In genomic region chr4:113539408-113539807, GRCh38 we compare ENCODE assay signal across 11 cellular contexts.
DNase-seq lines count a peak whose midpoint lies in the region; ATAC-seq and TF ChIP-seq lines count a peak whose summit lies in the region.
"Had no signal": no experiment of that assay in that cellular context is flagged by ENCODE, and none has a peak within 500 bp of the region (broad histone marks: within the 10 kb centered on the region; RNA-seq: fewer than 3 reads in every experiment).

No MANE protein-coding gene starts in this region.

- no peak overlapping the region for H2AFZ ChIP-seq in PC-9

- H3K9me3 Mint-ChIP-seq in activated CD8-positive, alpha-beta T cell treated with anti-CD3 and anti-CD28 coated beads for 36 hours, result no peaks in the 10 kb centered on the region
- H3K9me3 Mint-ChIP-seq in activated CD8-positive, alpha-beta T cell treated with anti-CD3 and anti-CD28 coated beads, Interleukin-2, amount 10 ng/mL, durations not matched to agents 7 days and 5 days (ENCODE audit: insufficient read depth), result no peaks in the 10 kb centered on the region
- H3K9me3 Mint-ChIP-seq in WTC11, result peaks cover 4% of the 10 kb centered on the region
- H3K9me3 Mint-ChIP-seq: natural killer cell treated with Interleukin-12 subunit alpha and Interleukin-12 subunit beta and Interleukin-15 and Interleukin-18, amount 100 ng/mL, for 72 hours had no signal

- POLR2A ChIA-PET in activated CD8-positive, alpha-beta T cell treated with anti-CD3 and anti-CD28 coated beads for 36 hours (lab: Charles Lee), result interaction anchor here (1.0 to 1.3 kb wide), 2 partner anchors 25 to 71 kb away, joined by 3 read pairs; no protein-coding TSS in a partner anchor
- POLR2A ChIA-PET in activated CD8-positive, alpha-beta T cell treated with anti-CD3 and anti-CD28 coated beads, Interleukin-2, amount 10 ng/mL, durations not matched to agents 7 days and 5 days (lab: Charles Lee), result no interaction called here
- POLR2A ChIA-PET in WTC11 (lab: Charles Lee) (interaction anchor here (0.6 kb wide), 1 partner anchor 106 kb away, joined by 3 read pairs; no protein-coding TSS in a partner anchor), PC-9 (lab: Charles Lee; ENCODE audit: unreplicated experiment) (interaction anchor here (0.6 kb wide), 1 partner anchor 74 kb away, joined by 3 read pairs; no protein-coding TSS in a partner anchor)

- intact Hi-C loops in activated CD8-positive, alpha-beta T cell treated with anti-CD3 and anti-CD28 coated beads for 36 hours (cut with micrococcal nuclease), result no loop called here
- intact Hi-C loops in PC-9 (cut with micrococcal nuclease; ENCODE audit: unreplicated experiment), result no loop called here

- no peaks in the 10 kb centered on the region for H4K20me1 ChIP-seq in PC-9 (ENCODE audit: insufficient read depth)

- H3K27me3 Mint-ChIP-seq in activated CD8-positive, alpha-beta T cell treated with anti-CD3 and anti-CD28 coated beads for 36 hours, result no peaks in the 10 kb centered on the region
- H3K27me3 Mint-ChIP-seq in activated CD8-positive, alpha-beta T cell treated with anti-CD3 and anti-CD28 coated beads, Interleukin-2, amount 10 ng/mL, durations not matched to agents 7 days and 5 days (ENCODE audit: low read depth), result no peaks in the 10 kb centered on the region
- no peaks in the 10 kb centered on the region for H3K27me3 Mint-ChIP-seq in WTC11 (ENCODE audit: low read depth)
- H3K27me3 Mint-ChIP-seq: natural killer cell treated with Interleukin-12 subunit alpha and Interleukin-12 subunit beta and Interleukin-15 and Interleukin-18, amount 100 ng/mL, for 72 hours had no signal

- H3K4me3 Mint-ChIP-seq in activated CD8-positive, alpha-beta T cell treated with anti-CD3 and anti-CD28 coated beads for 36 hours, result no peak overlapping the region
- H3K4me3 Mint-ChIP-seq in activated CD8-positive, alpha-beta T cell treated with anti-CD3 and anti-CD28 coated beads, Interleukin-2, amount 10 ng/mL, durations not matched to agents 7 days and 5 days, result no peak overlapping the region
- H3K4me3 Mint-ChIP-seq in WTC11, result no peak overlapping the region
- H3K4me3 Mint-ChIP-seq: natural killer cell treated with Interleukin-12 subunit alpha and Interleukin-12 subunit beta and Interleukin-15 and Interleukin-18, amount 100 ng/mL, for 72 hours had no signal

- CTCF ChIA-PET in activated CD8-positive, alpha-beta T cell treated with anti-CD3 and anti-CD28 coated beads for 36 hours (lab: Charles Lee), result interaction anchor here (0.8 to 1.5 kb wide), 5 partner anchors 9 to 466 kb away, joined by 3 read pairs; no protein-coding TSS in a partner anchor
- CTCF ChIA-PET in activated CD8-positive, alpha-beta T cell treated with anti-CD3 and anti-CD28 coated beads, Interleukin-2, amount 10 ng/mL, durations not matched to agents 7 days and 5 days (lab: Charles Lee), result no interaction called here
- CTCF ChIA-PET in WTC11 (lab: Charles Lee), result interaction anchor here (1.1 kb wide), 1 partner anchor 8 kb away, joined by 4 read pairs; no protein-coding TSS in a partner anchor
- CTCF ChIA-PET in PC-9 (lab: Charles Lee), result no interaction called here

- H3F3A ChIP-seq in PC-9 (ENCODE audit: insufficient read depth, low read depth), result no peaks in the 10 kb centered on the region

- no peak overlapping the region for H3K4me2 ChIP-seq in PC-9

- DNase-seq in activated CD8-positive, alpha-beta T cell treated with anti-CD3 and anti-CD28 coated beads for 36 hours, result peak; percentile 30
- DNase-seq in activated CD8-positive, alpha-beta T cell treated with anti-CD3 and anti-CD28 coated beads, Interleukin-2, amount 10 ng/mL, durations not matched to agents 7 days and 5 days, result no peak
- no peak for DNase-seq in WTC11 (ENCODE audit: low spot score)
- DNase-seq in renal cortical epithelial cell (ENCODE audit: low read depth), result peak; percentile 57
- no peak for DNase-seq in PC-9
- no peak for DNase-seq in NCI-H510A treated with DMSO at 0.1 percent for 48 hours (lab: John Stamatoyannopoulos, UW)
- DNase-seq: BE2C, NCI-H1436 treated with DMSO at 0.1 percent for 48 hours had no signal

- no TSS peak for BruUV-seq in PC-9 (replicated peaks; lab: Mats Ljungman, UMichigan)

- H3K9me3 ChIP-seq in PC-9 (ENCODE audit: insufficient read depth, low read depth), result no peaks in the 10 kb centered on the region
- H3K9me3 ChIP-seq: BE2C had no signal

- TF ChIP-seq CTCF in activated CD8-positive, alpha-beta T cell treated with anti-CD3 and anti-CD28 coated beads for 36 hours (IDR thresholded peaks at IDR 0.05), result no peak
- no peak for TF ChIP-seq CTCF in WTC11 (IDR thresholded peaks at IDR 0.05)
- TF ChIP-seq CTCF in PC-9 (conservative IDR thresholded peaks at IDR 0.05), result no peak

- no peaks in the 10 kb centered on the region for H3K9me2 ChIP-seq in PC-9 (ENCODE audit: insufficient read depth)

- H3K36me3 Mint-ChIP-seq in activated CD8-positive, alpha-beta T cell treated with anti-CD3 and anti-CD28 coated beads for 36 hours (ENCODE audit: low read depth), result peaks cover 50% of the 10 kb centered on the region
- H3K36me3 Mint-ChIP-seq in activated CD8-positive, alpha-beta T cell treated with anti-CD3 and anti-CD28 coated beads, Interleukin-2, amount 10 ng/mL, durations not matched to agents 7 days and 5 days (ENCODE audit: low read depth), result peaks cover 27% of the 10 kb centered on the region
- H3K36me3 Mint-ChIP-seq in WTC11, result no peaks in the 10 kb centered on the region

- no peaks in the 10 kb centered on the region for H3K79me2 ChIP-seq in PC-9 (ENCODE audit: low read depth)

- no peaks in the 10 kb centered on the region for H3K27me3 ChIP-seq in PC-9 (ENCODE audit: insufficient read depth, low read depth)
- H3K27me3 ChIP-seq: BE2C had no signal

- peak; percentile 86 for ATAC-seq in activated CD8-positive, alpha-beta T cell treated with anti-CD3 and anti-CD28 coated beads for 36 hours
- no peak for ATAC-seq in activated CD8-positive, alpha-beta T cell treated with anti-CD3 and anti-CD28 coated beads, Interleukin-2, amount 10 ng/mL, durations not matched to agents 7 days and 5 days
- ATAC-seq in HG02610 (IDR thresholded peaks at IDR 0.05; ENCODE audit: unreplicated experiment) (peak; percentile 91), WTC11 (no peak), GM18867 (IDR thresholded peaks at IDR 0.05; ENCODE audit: unreplicated experiment) (no peak)

- no peaks in the 10 kb centered on the region for H3K4me1 ChIP-seq in PC-9 (replicated peaks; ENCODE audit: insufficient read depth)
- H3K4me1 ChIP-seq: BE2C had no signal

- peaks cover 30% of the 10 kb centered on the region for H3K4me1 Mint-ChIP-seq in activated CD8-positive, alpha-beta T cell treated with anti-CD3 and anti-CD28 coated beads for 36 hours (ENCODE audit: low read depth)
- no peaks in the 10 kb centered on the region for H3K4me1 Mint-ChIP-seq in activated CD8-positive, alpha-beta T cell treated with anti-CD3 and anti-CD28 coated beads, Interleukin-2, amount 10 ng/mL, durations not matched to agents 7 days and 5 days (ENCODE audit: low read depth)
- peaks cover 10% of the 10 kb centered on the region for H3K4me1 Mint-ChIP-seq in WTC11

- H3K4me3 ChIP-seq in PC-9, result no peak overlapping the region

- H3K27ac ChIP-seq in PC-9, result no peak overlapping the region

- no peaks in the 10 kb centered on the region for H3K36me3 ChIP-seq in PC-9 (ENCODE audit: low read depth)
- H3K36me3 ChIP-seq: BE2C had no signal

- H3K27ac Mint-ChIP-seq in activated CD8-positive, alpha-beta T cell treated with anti-CD3 and anti-CD28 coated beads for 36 hours, result peak overlapping the region; percentile 39
- no peak overlapping the region for H3K27ac Mint-ChIP-seq in activated CD8-positive, alpha-beta T cell treated with anti-CD3 and anti-CD28 coated beads, Interleukin-2, amount 10 ng/mL, durations not matched to agents 7 days and 5 days
- H3K27ac Mint-ChIP-seq in WTC11, result peak overlapping the region; percentile 20; the same call in 1 of the 2 replicates
- H3K27ac Mint-ChIP-seq: natural killer cell treated with Interleukin-12 subunit alpha and Interleukin-12 subunit beta and Interleukin-15 and Interleukin-18, amount 100 ng/mL, for 72 hours had no signal

TF ChIP-seq in WTC11, 78 proteins besides CTCF, POLR2A, EP300 and RAD21 (continues in another document):
- TF ChIP-seq CDX4 (CRISPR knock-in tag; IDR thresholded peaks at IDR 0.05; ENCODE audit: borderline replicate concordance) (no peak), RORB (CRISPR knock-in tag; IDR thresholded peaks at IDR 0.05) (no peak), ATF2 (CRISPR knock-in tag; IDR thresholded peaks at IDR 0.05; ENCODE audit: borderline replicate concordance, low read depth) (no peak), NFATC4 (CRISPR knock-in tag; IDR thresholded peaks at IDR 0.05) (no peak), ZNF425 (CRISPR knock-in tag; conservative IDR thresholded peaks at IDR 0.05) (no peak)

Comparison
In these comparisons a context has a peak if more than half of its experiments do, and no peak if none do; other contexts are left out.
1. ATAC-seq: peak in activated CD8-positive, alpha-beta T cell treated with anti-CD3 and anti-CD28 coated beads for 36 hours (single experiment) and HG02610 (single experiment); none in activated CD8-positive, alpha-beta T cell treated with anti-CD3 and anti-CD28 coated beads, Interleukin-2, amount 10 ng/mL, durations not matched to agents 7 days and 5 days (single experiment), WTC11 (single experiment) and GM18867 (single experiment).
2. DNase-seq: peak in activated CD8-positive, alpha-beta T cell treated with anti-CD3 and anti-CD28 coated beads for 36 hours (single experiment) and renal cortical epithelial cell (single experiment); none in activated CD8-positive, alpha-beta T cell treated with anti-CD3 and anti-CD28 coated beads, Interleukin-2, amount 10 ng/mL, durations not matched to agents 7 days and 5 days (single experiment), WTC11 (single experiment), PC-9 (0 of 2) and NCI-H510A treated with DMSO at 0.1 percent for 48 hours (single experiment).
3. CTCF ChIA-PET loops: an anchor here in activated CD8-positive, alpha-beta T cell treated with anti-CD3 and anti-CD28 coated beads for 36 hours (0.8 to 1.5 kb wide) and WTC11 (1.1 kb wide); none called in activated CD8-positive, alpha-beta T cell treated with anti-CD3 and anti-CD28 coated beads, Interleukin-2, amount 10 ng/mL, durations not matched to agents 7 days and 5 days and PC-9.